Comparison of ENCODE assay signal across 24 cellular contexts in genomic region chrX:150844016-150844415, GRCh38. TPM values are rescaled to one million over a fixed set of nuclear protein-coding genes. Genes with fewer than 3 reads are reported as not detected.
DNase-seq lines count a peak whose midpoint lies in the region; ATAC-seq, FAIRE-seq and TF ChIP-seq lines count a peak whose summit lies in the region.
"Had no signal": no experiment of that assay in that cellular context is flagged by ENCODE, and none has a peak within 500 bp of the region (broad histone marks: within the 10 kb centered on the region; RNA-seq: fewer than 3 reads in every experiment).

No MANE protein-coding gene starts in this region.

- DNase-seq in ELF-1 (ENCODE audit: low read depth, low spot score) (peak; percentile 14), M059J (ENCODE audit: low read depth) (peak; percentile 35), astrocyte (ENCODE audit: low read depth) (peak; percentile 22), kidney tubule cell (ENCODE audit: low spot score) (peak; percentile 49), upper lobe of left lung (no peak), hepatic stellate cell (ENCODE audit: low spot score) (no peak), right atrium auricular region (ENCODE audit: low spot score) (no peak)
- DNase-seq: activated CD4-positive, alpha-beta memory T cell treated with anti-CD3 and anti-CD28 coated beads, Interleukin-2, amount 10 ng/mL, durations not matched to agents 7 days and 5 days; activated CD8-positive, alpha-beta memory T cell treated with anti-CD3 and anti-CD28 coated beads, Interleukin-2, amount 50 U/mL, for 4 hours; activated naive CD4-positive, alpha-beta T cell treated with anti-CD3 and anti-CD28 coated beads, Interleukin-2, amount 10 ng/mL, durations not matched to agents 7 days and 5 days; adrenal gland; Caco-2; GOT3; Kasumi-1; naive thymus-derived CD8-positive, alpha-beta T cell; NCI-H2107; NCI-H510A; SIG-M5; stimulated activated naive CD4-positive, alpha-beta T cell; upper lobe of right lung had no signal

- no peak for TF ChIP-seq EP300 in upper lobe of left lung (IDR thresholded peaks at IDR 0.05)

- H3K27ac ChIP-seq in astrocyte (ENCODE audit: low read depth, low read length) (no peak overlapping the region), upper lobe of left lung (no peak overlapping the region), right atrium auricular region (no peak overlapping the region)
- H3K27ac ChIP-seq: adrenal gland, upper lobe of right lung had no signal

- no peaks in the 10 kb centered on the region for H3K79me2 ChIP-seq in astrocyte (ENCODE audit: insufficient read depth, low read length)

- H3K9me3 Mint-ChIP-seq in astrocyte (ENCODE audit: unreplicated experiment) = no peaks in the 10 kb centered on the region
- H3K9me3 Mint-ChIP-seq: activated CD4-positive, alpha-beta memory T cell treated with anti-CD3 and anti-CD28 coated beads, Interleukin-2, amount 10 ng/mL, durations not matched to agents 7 days and 5 days; activated naive CD4-positive, alpha-beta T cell treated with anti-CD3 and anti-CD28 coated beads, Interleukin-2, amount 10 ng/mL, durations not matched to agents 7 days and 5 days; CD14-positive monocyte; naive thymus-derived CD8-positive, alpha-beta T cell; T-helper 2 cell treated with Interferon-gamma antibody and Interleukin-4, amounts not matched to agents 5 μg/mL and 100 μg/mL, for 36 hours had no signal

- no peak overlapping the region for H3K4me3 Mint-ChIP-seq in astrocyte (ENCODE audit: unreplicated experiment)
- H3K4me3 Mint-ChIP-seq: activated CD4-positive, alpha-beta memory T cell treated with anti-CD3 and anti-CD28 coated beads, Interleukin-2, amount 10 ng/mL, durations not matched to agents 7 days and 5 days; activated naive CD4-positive, alpha-beta T cell treated with anti-CD3 and anti-CD28 coated beads, Interleukin-2, amount 10 ng/mL, durations not matched to agents 7 days and 5 days; CD14-positive monocyte; naive thymus-derived CD8-positive, alpha-beta T cell; T-helper 2 cell treated with Interferon-gamma antibody and Interleukin-4, amounts not matched to agents 5 μg/mL and 100 μg/mL, for 36 hours had no signal

- FAIRE-seq in astrocyte (lab: Jason Lieb, UNC) = no peak
- FAIRE-seq: islet of Langerhans had no signal

- 85 to 100% methylated on average over 2 to 3 of the region's 3 CpGs for WGBS in upper lobe of left lung, 2 donors

- TF ChIP-seq POLR2A in upper lobe of left lung (IDR thresholded peaks at IDR 0.05) = no peak

- H3K4me2 ChIP-seq in astrocyte (ENCODE audit: low read length) = no peak overlapping the region

- H3K9ac ChIP-seq in astrocyte (ENCODE audit: low read length) = no peak overlapping the region

- H3K27me3 Mint-ChIP-seq in astrocyte (ENCODE audit: low read depth, unreplicated experiment) = no peaks in the 10 kb centered on the region
- H3K27me3 Mint-ChIP-seq: activated CD4-positive, alpha-beta memory T cell treated with anti-CD3 and anti-CD28 coated beads, Interleukin-2, amount 10 ng/mL, durations not matched to agents 7 days and 5 days; activated naive CD4-positive, alpha-beta T cell treated with anti-CD3 and anti-CD28 coated beads, Interleukin-2, amount 10 ng/mL, durations not matched to agents 7 days and 5 days; naive thymus-derived CD8-positive, alpha-beta T cell had no signal

- H3K4me3 ChIP-seq in astrocyte (ENCODE audit: insufficient read depth, low read depth, low read length) (no peak overlapping the region), upper lobe of left lung (no peak overlapping the region), right atrium auricular region (no peak overlapping the region)
- H3K4me3 ChIP-seq: adrenal gland, skin epidermis, upper lobe of right lung had no signal

- H3K36me3 Mint-ChIP-seq in astrocyte (ENCODE audit: low read depth, unreplicated experiment) = no peaks in the 10 kb centered on the region
- H3K36me3 Mint-ChIP-seq: activated naive CD4-positive, alpha-beta T cell treated with anti-CD3 and anti-CD28 coated beads, Interleukin-2, amount 10 ng/mL, durations not matched to agents 7 days and 5 days; CD14-positive monocyte had no signal

- H3K4me1 ChIP-seq in astrocyte (ENCODE audit: insufficient read depth, low read length) (no peaks in the 10 kb centered on the region), upper lobe of left lung (peaks cover 0 to 8% (median 2%) of the 10 kb centered on the region in 4 donors), right atrium auricular region (no peaks in the 10 kb centered on the region)
- H3K4me1 ChIP-seq: adrenal gland, Caco-2 had no signal

- H3K4me1 Mint-ChIP-seq in astrocyte (ENCODE audit: low read depth, unreplicated experiment) = peaks cover 13% of the 10 kb centered on the region

- peaks cover 19% of the 10 kb centered on the region for H4K20me1 ChIP-seq in astrocyte (ENCODE audit: insufficient read depth, low read length)

- no peak for TF ChIP-seq CTCF in astrocyte (IDR thresholded peaks at IDR 0.05; ENCODE audit: insufficient read depth, low read depth, low read length)
- no peak for TF ChIP-seq CTCF in upper lobe of left lung (IDR thresholded peaks at IDR 0.05)
- TF ChIP-seq CTCF in right atrium auricular region (IDR thresholded peaks at IDR 0.05) = no peak

- no peak for ATAC-seq in upper lobe of left lung (ENCODE audit: low FRiP score in 2 of 2)
- ATAC-seq: naive thymus-derived CD8-positive, alpha-beta T cell; upper lobe of right lung had no signal

- H3K27ac Mint-ChIP-seq in astrocyte (ENCODE audit: unreplicated experiment) = no peak overlapping the region
- H3K27ac Mint-ChIP-seq: activated CD4-positive, alpha-beta memory T cell treated with anti-CD3 and anti-CD28 coated beads, Interleukin-2, amount 10 ng/mL, durations not matched to agents 7 days and 5 days; activated naive CD4-positive, alpha-beta T cell treated with anti-CD3 and anti-CD28 coated beads, Interleukin-2, amount 10 ng/mL, durations not matched to agents 7 days and 5 days; naive thymus-derived CD8-positive, alpha-beta T cell; T-helper 2 cell treated with Interferon-gamma antibody and Interleukin-4, amounts not matched to agents 5 μg/mL and 100 μg/mL, for 36 hours had no signal

- H3K36me3 ChIP-seq in astrocyte (ENCODE audit: insufficient read depth, low read length) = no peaks in the 10 kb centered on the region
- H3K36me3 ChIP-seq in upper lobe of left lung = no peaks in the 10 kb centered on the region
- H3K36me3 ChIP-seq in right atrium auricular region = no peaks in the 10 kb centered on the region
- H3K36me3 ChIP-seq: adrenal gland, upper lobe of right lung had no signal

- no peak overlapping the region for H2AFZ ChIP-seq in astrocyte (ENCODE audit: low read depth, low read length)

- H3K27me3 ChIP-seq in astrocyte (ENCODE audit: insufficient read depth, low read length) = no peaks in the 10 kb centered on the region
- no peaks in the 10 kb centered on the region for H3K27me3 ChIP-seq in upper lobe of left lung
- no peaks in the 10 kb centered on the region for H3K27me3 ChIP-seq in right atrium auricular region
- H3K27me3 ChIP-seq: adrenal gland, upper lobe of right lung had no signal

- no peaks in the 10 kb centered on the region for H3K9me3 ChIP-seq in astrocyte (ENCODE audit: insufficient read depth, low read depth, low read length)
- no peaks in the 10 kb centered on the region for H3K9me3 ChIP-seq in upper lobe of left lung
- H3K9me3 ChIP-seq in right atrium auricular region = no peaks in the 10 kb centered on the region
- H3K9me3 ChIP-seq: adrenal gland, Caco-2, upper lobe of right lung had no signal

RNA-seq across cellular contexts. Expression of gene CD99L2, which starts 54.5 kb away (rescaled TPM):
- total RNA-seq in M059J (2014; rRNA removed; shearing (Covaris generic)) = 73.6 and 91.4 TPM in 2 replicates
- total RNA-seq in astrocyte (38.4 and 41.2 TPM in 2 replicates), upper lobe of left lung (10 to 100 TPM; 16.8 to 41.6 (median 34.9) TPM), right atrium auricular region (10 to 100 TPM; 66.0 to 72.0 TPM)

Comparison
In these comparisons a context has a peak if more than half of its experiments do, and no peak if none do; other contexts are left out.
1. DNase-seq: peak in ELF-1 (single experiment), M059J (single experiment), astrocyte (single experiment) and kidney tubule cell (single experiment); none in upper lobe of left lung (0 of 2), hepatic stellate cell (single experiment) and right atrium auricular region (single experiment).